Comparison of ENCODE assay signal across 11 cellular contexts in genomic region chr7:105782391-105783063, GRCh38.
A peak's percentile ranks its signal among the peaks of the same experiment; 100 is the strongest.
DNase-seq lines count a peak whose midpoint lies in the region; ATAC-seq lines count a peak whose summit lies in the region.
"Had no signal": no experiment of that assay in that cellular context is flagged by ENCODE, and none has a peak within 500 bp of the region (broad histone marks: within the 10 kb centered on the region; RNA-seq: fewer than 3 reads in every experiment).

No MANE protein-coding gene starts in this region.

- no peak overlapping the region for H3K4me3 ChIP-seq in right cardiac atrium (ENCODE audit: low read length)

- intact Hi-C loops in right cardiac atrium (cut with DNase I): no loop called here

- H3K4me1 ChIP-seq in right cardiac atrium (ENCODE audit: control insufficient read depth, insufficient read depth, low read length): no peaks in the 10 kb centered on the region

- no peaks in the 10 kb centered on the region for H3K27me3 ChIP-seq in right cardiac atrium (ENCODE audit: control insufficient read depth, insufficient read depth)

- no peaks in the 10 kb centered on the region for H3K9me3 ChIP-seq in right cardiac atrium (ENCODE audit: control insufficient read depth, low read length)

- no peak overlapping the region for H3K27ac ChIP-seq in right cardiac atrium (ENCODE audit: low read length)
- H3K27ac ChIP-seq: HL-60 had no signal

- DNase-seq in ELR (ENCODE audit: low read depth) (peak; percentile 92), RPMI7951 (ENCODE audit: low read depth) (peak; percentile 87), dermis blood vessel endothelial cell (peak; percentile 88), right cardiac atrium (no peak), NCI-H2227 (lab: John Stamatoyannopoulos, UW; ENCODE audit: unreplicated experiment) (no peak)
- peak; percentile 69 for DNase-seq in stimulated activated CD4-positive, alpha-beta T cell treated with anti-CD3 and anti-CD28 coated beads, Interleukin-15, amount 100 ng/mL, for 24 hours
- DNase-seq: NCI-H2171, nephron progenitor cell had no signal

- 83% methylated on average over 10 of the region's 10 CpGs for WGBS in right cardiac atrium

- ATAC-seq in right cardiac atrium (no peak), GM18907 (IDR thresholded peaks at IDR 0.05; ENCODE audit: unreplicated experiment) (no peak), GM19463 (IDR thresholded peaks at IDR 0.05; ENCODE audit: unreplicated experiment) (no peak)

Comparison
In these comparisons a context has a peak if more than half of its experiments do, and no peak if none do; other contexts are left out.
1. DNase-seq: peak in ELR (single experiment), RPMI7951 (single experiment), dermis blood vessel endothelial cell (single experiment) and stimulated activated CD4-positive, alpha-beta T cell treated with anti-CD3 and anti-CD28 coated beads, Interleukin-15, amount 100 ng/mL, for 24 hours (single experiment); none in right cardiac atrium (0 of 3) and NCI-H2227 (single experiment).